ENCODE assay signal across 8 cellular contexts in the genomic region with DNA sequence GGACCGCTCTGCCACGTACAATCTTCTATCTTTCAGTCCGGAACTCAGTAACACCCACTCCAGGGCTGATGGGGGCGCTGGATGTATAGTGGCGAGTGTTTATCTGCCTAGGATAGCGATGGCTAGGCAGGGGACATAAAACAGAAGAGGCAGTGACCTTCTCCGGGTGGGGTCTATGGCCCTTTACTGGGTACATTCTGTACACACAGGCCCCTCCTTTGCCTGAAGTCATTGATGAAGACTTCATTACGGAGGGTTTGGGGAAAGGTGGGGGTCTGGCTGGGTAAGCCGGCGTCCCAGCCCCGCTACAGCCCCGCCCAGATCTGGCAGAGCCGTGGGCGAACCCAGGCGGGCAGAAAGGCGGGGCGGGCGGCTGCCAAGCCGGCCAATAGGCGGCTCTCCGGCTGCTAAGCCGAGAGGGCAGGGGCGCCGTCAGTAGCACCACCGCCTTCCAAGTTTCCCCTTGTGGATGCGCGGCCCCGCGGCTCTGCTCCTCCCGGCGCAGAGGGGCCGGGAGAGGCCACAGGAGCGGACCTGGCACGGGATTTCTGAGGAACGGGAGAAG. TPM values are rescaled to one million over a fixed set of nuclear protein-coding genes. Genes with fewer than 3 reads are reported as not detected.
DNase-seq lines count a peak whose midpoint lies in the region; ATAC-seq and TF ChIP-seq lines count a peak whose summit lies in the region.

A gene with protein sequence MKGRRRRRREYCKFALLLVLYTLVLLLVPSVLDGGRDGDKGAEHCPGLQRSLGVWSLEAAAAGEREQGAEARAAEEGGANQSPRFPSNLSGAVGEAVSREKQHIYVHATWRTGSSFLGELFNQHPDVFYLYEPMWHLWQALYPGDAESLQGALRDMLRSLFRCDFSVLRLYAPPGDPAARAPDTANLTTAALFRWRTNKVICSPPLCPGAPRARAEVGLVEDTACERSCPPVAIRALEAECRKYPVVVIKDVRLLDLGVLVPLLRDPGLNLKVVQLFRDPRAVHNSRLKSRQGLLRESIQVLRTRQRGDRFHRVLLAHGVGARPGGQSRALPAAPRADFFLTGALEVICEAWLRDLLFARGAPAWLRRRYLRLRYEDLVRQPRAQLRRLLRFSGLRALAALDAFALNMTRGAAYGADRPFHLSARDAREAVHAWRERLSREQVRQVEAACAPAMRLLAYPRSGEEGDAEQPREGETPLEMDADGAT (plus strand): TSS at position 435 of the 565 bp plus-strand sequence. CDS start 167 bp downstream, outside the sequence.

- H3K9me3 Mint-ChIP-seq in activated CD4-positive, alpha-beta T cell treated with anti-CD3 and anti-CD28 coated beads, Interleukin-2, amount 10 ng/mL, durations not matched to agents 7 days and 5 days = no peaks in the 10 kb centered on the region

- peak within 1 kb of the TSS; percentile 81 for H3K4me3 Mint-ChIP-seq in activated CD4-positive, alpha-beta T cell treated with anti-CD3 and anti-CD28 coated beads, Interleukin-2, amount 10 ng/mL, durations not matched to agents 7 days and 5 days

- peak within 1 kb of the TSS; percentile 3 for H3K27ac ChIP-seq in duodenal mucosa (ENCODE audit: low read depth, low read length)
- H3K27ac ChIP-seq in liver (ENCODE audit: low read depth in 1 of 2, low read length in 2 of 2) = peak within 1 kb of the TSS; percentile 49 to 66

- H3K9ac ChIP-seq in duodenal mucosa (ENCODE audit: low read depth in 1 of 2, low read length in 2 of 2) = peak within 1 kb of the TSS in 1 of 2 donors; percentile 38
- H3K9ac ChIP-seq in liver (ENCODE audit: low read depth in 1 of 2, low read length in 2 of 2) = peak within 1 kb of the TSS in 1 of 2 donors; percentile 31

- TF ChIP-seq RAD21 in liver (IDR thresholded peaks at IDR 0.05) = peak; percentile 55 to 58

- no peaks in the 10 kb centered on the region for H3K36me3 ChIP-seq in duodenal mucosa (ENCODE audit: control insufficient read depth in 1 of 2, insufficient read depth in 2 of 2, low read length in 2 of 2)
- H3K36me3 ChIP-seq in liver (ENCODE audit: control insufficient read depth in 4 of 4, insufficient read depth in 3 of 4, low read depth in 1 of 4, low read length in 3 of 4) = no peaks in the 10 kb centered on the region

- DNase-seq in AG04449 (ENCODE audit: low read depth, low spot score) (no peak), NCI-H524 (lab: John Stamatoyannopoulos, UW) (peak; percentile 77 to 80)
- peak; percentile 57 for DNase-seq in activated CD4-positive, alpha-beta T cell treated with anti-CD3 and anti-CD28 coated beads, Interleukin-2, amount 10 ng/mL, durations not matched to agents 7 days and 5 days
- peak; percentile 27 for DNase-seq in stimulated activated CD8-positive, alpha-beta memory T cell treated with anti-CD3 and anti-CD28 coated beads, Interleukin-12 subunit alpha, Interleukin-12 subunit beta, amount 100 ng/mL, for 1 hour (ENCODE audit: low read depth)

- CTCF ChIA-PET in AG04449 (lab: Yijun Ruan, JAX) = interaction anchor here (1.0 to 1.6 kb wide), 4 partner anchors 11 to 113 kb away, joined by 3 to 9 read pairs (median 4); no protein-coding TSS in a partner anchor
- CTCF ChIA-PET in activated CD4-positive, alpha-beta T cell treated with anti-CD3 and anti-CD28 coated beads, Interleukin-2, amount 10 ng/mL, durations not matched to agents 7 days and 5 days (lab: Charles Lee) = interaction anchor here (1.2 kb wide), 1 partner anchor 17 kb away, joined by 3 read pairs; no protein-coding TSS in a partner anchor

- H3K9me3 ChIP-seq in duodenal mucosa (ENCODE audit: control insufficient read depth in 1 of 2, low read length in 2 of 2) (no peaks in the 10 kb centered on the region), liver (ENCODE audit: control insufficient read depth in 4 of 4, low read length in 3 of 4) (no peaks in the 10 kb centered on the region)

- peaks cover 38% of the 10 kb centered on the region for H3K4me1 Mint-ChIP-seq in activated CD4-positive, alpha-beta T cell treated with anti-CD3 and anti-CD28 coated beads, Interleukin-2, amount 10 ng/mL, durations not matched to agents 7 days and 5 days

- peak within 1 kb of the TSS; percentile 89 for H3K27ac Mint-ChIP-seq in activated CD4-positive, alpha-beta T cell treated with anti-CD3 and anti-CD28 coated beads, Interleukin-2, amount 10 ng/mL, durations not matched to agents 7 days and 5 days

- WGBS in liver = 5% methylated on average over 35 of the region's 35 CpGs

- POLR2A ChIA-PET in AG04449 (lab: Yijun Ruan, JAX) = no interaction called here
- POLR2A ChIA-PET in activated CD4-positive, alpha-beta T cell treated with anti-CD3 and anti-CD28 coated beads, Interleukin-2, amount 10 ng/mL, durations not matched to agents 7 days and 5 days (lab: Charles Lee) = no interaction called here

- peaks cover 0 to 4% of the 10 kb centered on the region in 2 donors for H3K4me1 ChIP-seq in duodenal mucosa (ENCODE audit: control insufficient read depth in 1 of 2, insufficient read depth in 2 of 2, low read length in 2 of 2)
- H3K4me1 ChIP-seq in liver (ENCODE audit: control insufficient read depth in 4 of 4, insufficient read depth in 4 of 4, low read length in 3 of 4) = peaks cover 2 to 35% (median 17%) of the 10 kb centered on the region in 4 donors

- TF ChIP-seq CTCF in AG04449 (IDR thresholded peaks at IDR 0.05; ENCODE audit: insufficient read depth, low read length, missing control alignments) = peak; percentile 33
- TF ChIP-seq CTCF in liver (IDR thresholded peaks at IDR 0.05; ENCODE audit: low read depth, low read length, missing input control) = peak; percentile 13

- H3K4me3 ChIP-seq in AG04449 (ENCODE audit: low read depth, low read length) = peak within 1 kb of the TSS; percentile 61
- H3K4me3 ChIP-seq in duodenal mucosa (ENCODE audit: low read depth in 1 of 2, low read length in 2 of 2) = peak within 1 kb of the TSS; percentile 60 to 68
- H3K4me3 ChIP-seq in liver (ENCODE audit: low read depth in 1 of 3, low read length in 3 of 3) = peak within 1 kb of the TSS; percentile 50 to 68 (median 58)

- H3K27me3 Mint-ChIP-seq in activated CD4-positive, alpha-beta T cell treated with anti-CD3 and anti-CD28 coated beads, Interleukin-2, amount 10 ng/mL, durations not matched to agents 7 days and 5 days = no peaks in the 10 kb centered on the region

- ATAC-seq in GM18868 (IDR thresholded peaks at IDR 0.05; ENCODE audit: unreplicated experiment) (peak; percentile 35), HG03108 (IDR thresholded peaks at IDR 0.05; ENCODE audit: unreplicated experiment) (peak; percentile 38)

- H3K27me3 ChIP-seq in duodenal mucosa (ENCODE audit: control insufficient read depth in 1 of 2, insufficient read depth in 2 of 2, low read length in 2 of 2) (no peaks in the 10 kb centered on the region), liver (ENCODE audit: control insufficient read depth in 4 of 4, insufficient read depth in 4 of 4, low read length in 3 of 4) (no peaks in the 10 kb centered on the region)

- peaks cover 17% of the 10 kb centered on the region for H3K36me3 Mint-ChIP-seq in activated CD4-positive, alpha-beta T cell treated with anti-CD3 and anti-CD28 coated beads, Interleukin-2, amount 10 ng/mL, durations not matched to agents 7 days and 5 days (ENCODE audit: low read depth)

TF ChIP-seq in liver, 16 proteins besides CTCF, POLR2A, EP300 and RAD21:
- TF ChIP-seq GABPA (IDR thresholded peaks at IDR 0.05 in 1 of 2, conservative IDR thresholded peaks at IDR 0.05 in 1 of 2) (no peak), YY1 (IDR thresholded peaks at IDR 0.05) (peak; percentile 33), NR2F2 (IDR thresholded peaks at IDR 0.05) (peak; percentile 49)

RNA-seq across cellular contexts. Expression of the gene that starts here (rescaled TPM):
- 1 to 10 TPM; 8.4 to 9.9 TPM for total RNA-seq in activated CD4-positive, alpha-beta T cell treated with anti-CD3 and anti-CD28 coated beads, Interleukin-2, amount 10 ng/mL, durations not matched to agents 7 days and 5 days
- 10 to 100 TPM in 1 of 2 donors, 1 to 10 TPM in 1; 5.8 to 13.2 TPM for total RNA-seq in liver
- 1 to 10 TPM; 2.9 to 5.7 TPM for polyA plus RNA-seq in liver
